ENCODE assay signal across 1 cellular context in the genomic region with DNA sequence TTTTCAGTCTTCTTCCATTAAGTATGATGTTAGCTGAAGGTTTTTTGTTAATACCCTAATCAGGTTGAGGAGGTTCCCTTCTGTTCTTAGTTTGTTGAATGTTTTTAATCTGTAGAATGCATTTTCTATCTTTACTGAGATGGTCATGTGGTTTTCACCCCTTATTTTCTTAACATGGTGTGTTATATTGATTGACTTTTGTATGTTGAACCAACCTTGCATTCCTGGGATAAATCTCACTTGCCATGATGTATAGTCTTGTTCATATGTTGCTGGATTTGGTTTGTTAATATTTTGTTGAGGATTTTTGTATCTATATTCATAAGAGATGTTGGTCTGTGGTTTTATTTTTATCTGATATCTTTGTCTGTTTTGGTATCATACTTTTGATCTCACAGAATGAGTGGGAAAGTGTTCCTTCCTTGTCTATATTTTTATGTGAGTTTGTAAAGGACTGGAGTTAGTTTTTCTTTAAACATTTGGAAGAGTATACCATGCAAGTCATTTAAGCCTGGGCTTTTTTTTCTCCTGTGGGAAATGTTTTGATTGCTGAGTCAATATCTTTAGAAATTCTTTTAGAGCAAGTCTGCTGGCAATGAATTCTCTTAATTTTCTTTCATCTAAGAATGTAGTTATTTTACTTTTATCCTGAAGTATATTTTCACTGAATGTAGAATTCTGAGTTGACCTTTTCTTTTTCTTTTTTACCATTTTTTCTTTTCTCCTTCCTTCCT.
TF ChIP-seq lines count a peak whose summit lies in the region.

No MANE protein-coding gene starts in this region.

TF ChIP-seq in IMR-90, 13 proteins besides CTCF, POLR2A, EP300 and RAD21 (continued from another document):
- TF ChIP-seq RFX5 (IDR thresholded peaks at IDR 0.05; ENCODE audit: low read depth, low read length): no peak
- TF ChIP-seq CEBPB (IDR thresholded peaks at IDR 0.05; ENCODE audit: low read depth, low read length): no peak
- no peak for TF ChIP-seq MXI1 (IDR thresholded peaks at IDR 0.05; ENCODE audit: borderline replicate concordance, low read depth, low read length)
- TF ChIP-seq, protein P1, sequence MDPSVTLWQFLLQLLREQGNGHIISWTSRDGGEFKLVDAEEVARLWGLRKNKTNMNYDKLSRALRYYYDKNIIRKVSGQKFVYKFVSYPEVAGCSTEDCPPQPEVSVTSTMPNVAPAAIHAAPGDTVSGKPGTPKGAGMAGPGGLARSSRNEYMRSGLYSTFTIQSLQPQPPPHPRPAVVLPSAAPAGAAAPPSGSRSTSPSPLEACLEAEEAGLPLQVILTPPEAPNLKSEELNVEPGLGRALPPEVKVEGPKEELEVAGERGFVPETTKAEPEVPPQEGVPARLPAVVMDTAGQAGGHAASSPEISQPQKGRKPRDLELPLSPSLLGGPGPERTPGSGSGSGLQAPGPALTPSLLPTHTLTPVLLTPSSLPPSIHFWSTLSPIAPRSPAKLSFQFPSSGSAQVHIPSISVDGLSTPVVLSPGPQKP (IDR thresholded peaks at IDR 0.05; ENCODE audit: borderline replicate concordance, low read depth, low read length): no peak
- TF ChIP-seq FOS (IDR thresholded peaks at IDR 0.05; ENCODE audit: low read depth, low read length): no peak
- no peak for TF ChIP-seq RCOR1 (IDR thresholded peaks at IDR 0.05; ENCODE audit: insufficient replicate concordance, low read length)
- no peak for TF ChIP-seq MAZ (IDR thresholded peaks at IDR 0.05; ENCODE audit: borderline replicate concordance, low read depth, low read length)
